Comparison of ENCODE assay signal across 34 cellular contexts in the genomic region with DNA sequence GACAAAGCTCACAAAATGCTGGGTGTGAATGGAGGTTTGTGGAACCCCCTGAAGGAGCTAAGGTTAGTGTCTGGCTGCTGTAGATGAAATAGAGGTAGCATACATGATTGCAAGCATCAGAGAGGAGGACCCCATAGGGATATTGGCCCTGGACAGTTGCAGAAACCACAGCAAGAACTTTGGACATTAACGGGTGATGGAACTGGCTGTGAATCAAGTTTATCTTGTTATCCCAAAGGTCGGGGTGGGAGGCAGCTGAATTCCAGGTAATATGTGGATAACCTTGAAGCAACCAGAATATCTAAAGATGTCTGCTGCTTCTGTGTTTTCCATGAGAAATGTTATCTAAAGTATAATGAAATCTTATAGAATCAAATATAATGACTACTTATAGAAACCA.
"Had no signal": no experiment of that assay in that cellular context is flagged by ENCODE, and none has a peak within 500 bp of the region (broad histone marks: within the 10 kb centered on the region; RNA-seq: fewer than 3 reads in every experiment).

No MANE protein-coding gene starts in this region.

- H3K27ac ChIP-seq: adrenal gland, ascending aorta, body of pancreas, brain microvascular endothelial cell, breast epithelium, cardiac muscle cell had no signal

- DNase-seq: activated effector memory CD4-positive, alpha-beta T cell treated with anti-CD3 and anti-CD28 coated beads, Interleukin-2, amount 50 U/mL, for 16 hours; activated effector memory CD4-positive, alpha-beta T cell treated with Interleukin-2 at 50 U/mL for 16 hours; activated gamma-delta T cell; activated gamma-delta T cell treated with Interleukin-2 at 50 U/mL for 16 hours; activated naive CD4-positive, alpha-beta T cell; activated naive CD4-positive, alpha-beta T cell treated with anti-CD3 and anti-CD28 coated beads for 36 hours; activated naive CD4-positive, alpha-beta T cell treated with anti-CD3 and anti-CD28 coated beads, Interleukin-2, amount 10 ng/mL, durations not matched to agents 7 days and 5 days; activated naive CD4-positive, alpha-beta T cell treated with anti-CD3 and anti-CD28 coated beads, Interleukin-2, amount 50 U/mL, for 16 hours; activated naive CD4-positive, alpha-beta T cell treated with Interleukin-2 at 50 U/mL for 16 hours; activated naive CD8-positive, alpha-beta T cell treated with anti-CD3 and anti-CD28 coated beads for 36 hours; activated naive CD8-positive, alpha-beta T cell treated with anti-CD3 and anti-CD28 coated beads, Interleukin-2, amount 10 ng/mL, durations not matched to agents 7 days and 5 days; activated naive CD8-positive, alpha-beta T cell treated with anti-CD3 and anti-CD28 coated beads, Interleukin-2, amount 50 U/mL, for 24 hours; activated T-cell treated with anti-CD3 and anti-CD28 coated beads for 4 hours; activated T-cell treated with anti-CD3 and anti-CD28 coated beads, Interleukin-2, amount 50 U/mL, for 1 hour; activated T-cell treated with anti-CD3 and anti-CD28 coated beads, Interleukin-2, amount 50 U/mL, for 24 hours; activated T-cell treated with anti-CD3 and anti-CD28 coated beads, Interleukin-2, amount 50 U/mL, for 4 hours; activated T-cell treated with anti-CD3 and anti-CD28 coated beads, Interleukin-2, amount 50 U/mL, for 48 hours; activated T-cell treated with anti-CD3 and anti-CD28 coated beads, Interleukin-2, amount 50 U/mL, for 72 hours; adrenal gland; amniotic stem cell; amygdala; anterior cingulate cortex; aorta; body of pancreas; brain microvascular endothelial cell; central memory CD4-positive, alpha-beta T cell; cerebellar nuclear complex had no signal

- ATAC-seq: activated naive CD4-positive, alpha-beta T cell treated with anti-CD3 and anti-CD28 coated beads, Interleukin-2, amount 50 U/mL, for 72 hours; activated naive CD8-positive, alpha-beta T cell treated with anti-CD3 and anti-CD28 coated beads, Interleukin-2, amount 50 U/mL, for 24 hours; activated T-cell treated with anti-CD3 and anti-CD28 coated beads, Interleukin-2, amount 50 U/mL, for 4 hours; activated T-cell treated with anti-CD3 and anti-CD28 coated beads, Interleukin-2, amount 50 U/mL, for 72 hours; activated T-helper 17 cell treated with anti-CD3 and anti-CD28 coated beads, Interleukin-2, amount 50 U/mL, for 72 hours; body of pancreas had no signal

- H3K4me1 ChIP-seq: adrenal gland, ascending aorta, body of pancreas, breast epithelium had no signal

- H3K36me3 ChIP-seq: adrenal gland, ascending aorta, brain microvascular endothelial cell, breast epithelium, cardiac muscle cell had no signal

- FAIRE-seq: astrocyte, bronchial epithelial cell had no signal

- H3K27me3 ChIP-seq: adrenal gland, ascending aorta, body of pancreas, brain microvascular endothelial cell, breast epithelium, cardiac muscle cell had no signal

- H3K9me3 ChIP-seq: adrenal gland, ascending aorta, body of pancreas, breast epithelium had no signal

- H3K4me3 ChIP-seq: adrenal gland, ascending aorta, body of pancreas, breast epithelium, cardiac muscle cell had no signal
